ENCODE assay signal across 28 cellular contexts in genomic region chr6:140245641-140246040, GRCh38.
"Had no signal": no experiment of that assay in that cellular context is flagged by ENCODE, and none has a peak within 500 bp of the region (broad histone marks: within the 10 kb centered on the region; RNA-seq: fewer than 3 reads in every experiment).

No MANE protein-coding gene starts in this region.

- H3K27ac ChIP-seq: ascending aorta, brain microvascular endothelial cell, coronary artery, dorsolateral prefrontal cortex, esophagus muscularis mucosa, foreskin keratinocyte, gastrocnemius medialis, heart left ventricle had no signal

- H3K27me3 ChIP-seq: ascending aorta, brain microvascular endothelial cell, dorsolateral prefrontal cortex, esophagus muscularis mucosa, foreskin keratinocyte, gastrocnemius medialis, heart left ventricle had no signal

- DNase-seq: activated CD4-positive, alpha-beta memory T cell treated with anti-CD3 and anti-CD28 coated beads for 36 hours; activated CD4-positive, alpha-beta T cell treated with anti-CD3 and anti-CD28 coated beads for 36 hours; activated CD4-positive, alpha-beta T cell treated with anti-CD3 and anti-CD28 coated beads, Interleukin-2, amount 10 ng/mL, durations not matched to agents 24 days and 14 days; activated CD4-positive, CD25-positive, alpha-beta regulatory T cell; activated CD4-positive, CD25-positive, alpha-beta regulatory T cell treated with anti-CD3 and anti-CD28 coated beads, Interleukin-2, amount 50 U/mL, for 72 hours; activated CD8-positive, alpha-beta memory T cell treated with anti-CD3 and anti-CD28 coated beads, Interleukin-2, amount 50 U/mL, for 48 hours; activated gamma-delta T cell; activated naive CD4-positive, alpha-beta T cell; activated naive CD4-positive, alpha-beta T cell treated with anti-CD3 and anti-CD28 coated beads, Interleukin-2, amount 10 ng/mL, durations not matched to agents 7 days and 5 days; activated naive CD8-positive, alpha-beta T cell treated with anti-CD3 and anti-CD28 coated beads, Interleukin-2, amount 10 ng/mL, durations not matched to agents 7 days and 5 days; activated T-cell treated with anti-CD3 and anti-CD28 coated beads for 4 hours; activated T-cell treated with anti-CD3 and anti-CD28 coated beads, Interleukin-2, amount 50 U/mL, for 24 hours; activated T-cell treated with anti-CD3 and anti-CD28 coated beads, Interleukin-2, amount 50 U/mL, for 72 hours; brain microvascular endothelial cell; dorsolateral prefrontal cortex; effector memory CD8-positive, alpha-beta T cell; erythroblast; foreskin keratinocyte; gastrocnemius medialis; glutamatergic neuron; heart left ventricle; T-cell; T1000 had no signal

- H3K4me1 ChIP-seq: ascending aorta, esophagus muscularis mucosa, foreskin keratinocyte, gastrocnemius medialis, heart left ventricle had no signal

- H3K9me3 ChIP-seq: esophagus muscularis mucosa, gastrocnemius medialis, heart left ventricle had no signal

- FAIRE-seq: bronchial epithelial cell had no signal

- H3K4me3 ChIP-seq: ascending aorta, coronary artery, dorsolateral prefrontal cortex, esophagus muscularis mucosa, gastrocnemius medialis, heart left ventricle had no signal

- H3K36me3 ChIP-seq: ascending aorta, brain microvascular endothelial cell, esophagus muscularis mucosa, gastrocnemius medialis, heart left ventricle had no signal

- ATAC-seq: activated CD4-positive, alpha-beta T cell treated with anti-CD3 and anti-CD28 coated beads for 36 hours; activated naive CD4-positive, alpha-beta T cell treated with anti-CD3 and anti-CD28 coated beads, Interleukin-2, amount 50 U/mL, for 72 hours; activated T-cell treated with anti-CD3 and anti-CD28 coated beads, Interleukin-2, amount 50 U/mL, for 72 hours; effector memory CD8-positive, alpha-beta T cell; foreskin keratinocyte; gastrocnemius medialis; heart left ventricle; T-cell had no signal
